ENCODE assay signal across 9 cellular contexts in genomic region chr4:4524364-4524763, GRCh38. TPM values are rescaled to one million over a fixed set of nuclear protein-coding genes. Genes with fewer than 3 reads are reported as not detected.
DNase-seq lines count a peak whose midpoint lies in the region; ATAC-seq and TF ChIP-seq lines count a peak whose summit lies in the region.
"Had no signal": no experiment of that assay in that cellular context is flagged by ENCODE, and none has a peak within 500 bp of the region (broad histone marks: within the 10 kb centered on the region; RNA-seq: fewer than 3 reads in every experiment).

No MANE protein-coding gene starts in this region.

- peaks cover 0 to 5% of the 10 kb centered on the region in 2 donors for H3K36me3 ChIP-seq in left lung

- no peak overlapping the region for H3K4me3 ChIP-seq in left lung

- no peaks in the 10 kb centered on the region for H3K9me3 ChIP-seq in left lung

- H3K27ac ChIP-seq in left lung: no peak overlapping the region

- peaks cover 15% of the 10 kb centered on the region for H3K4me1 Mint-ChIP-seq in activated CD4-positive, alpha-beta T cell treated with anti-CD3 and anti-CD28 coated beads, Interleukin-2, amount 10 ng/mL, durations not matched to agents 7 days and 5 days

- no peak for TF ChIP-seq CTCF in left lung (IDR thresholded peaks at IDR 0.05)

- no peaks in the 10 kb centered on the region for H3K27me3 Mint-ChIP-seq in activated CD4-positive, alpha-beta T cell treated with anti-CD3 and anti-CD28 coated beads, Interleukin-2, amount 10 ng/mL, durations not matched to agents 7 days and 5 days

- CTCF ChIA-PET in activated CD4-positive, alpha-beta T cell treated with anti-CD3 and anti-CD28 coated beads, Interleukin-2, amount 10 ng/mL, durations not matched to agents 7 days and 5 days (lab: Charles Lee): interaction anchor here (0.5 to 2.4 kb wide), 6 partner anchors 11 to 239 kb away, joined by 4 to 6 read pairs (median 4); partner anchors contain the start of gene STX18

- peaks cover 4 to 6% of the 10 kb centered on the region in 2 donors for H3K4me1 ChIP-seq in left lung

- no peaks in the 10 kb centered on the region for H3K9me3 Mint-ChIP-seq in activated CD4-positive, alpha-beta T cell treated with anti-CD3 and anti-CD28 coated beads, Interleukin-2, amount 10 ng/mL, durations not matched to agents 7 days and 5 days
- H3K9me3 Mint-ChIP-seq: brain had no signal

- ATAC-seq in HG03097 (IDR thresholded peaks at IDR 0.05; ENCODE audit: low FRiP score, unreplicated experiment) (peak; percentile 95), left lung (peak; percentile 31)

- POLR2A ChIA-PET in activated CD4-positive, alpha-beta T cell treated with anti-CD3 and anti-CD28 coated beads, Interleukin-2, amount 10 ng/mL, durations not matched to agents 7 days and 5 days (lab: Charles Lee): no interaction called here

- peak; percentile 15 for DNase-seq in AG08396 (ENCODE audit: low spot score)
- peak; percentile 45 for DNase-seq in GM19238 (ENCODE audit: insufficient read length, low spot score)
- peak; percentile 64 for DNase-seq in activated CD4-positive, alpha-beta T cell treated with anti-CD3 and anti-CD28 coated beads, Interleukin-2, amount 10 ng/mL, durations not matched to agents 7 days and 5 days
- DNase-seq in left lung: no peak
- no peak for DNase-seq in NCI-H774 (lab: John Stamatoyannopoulos, UW)
- no peak for DNase-seq in posterior vena cava (ENCODE audit: low spot score)
- no peak for DNase-seq in C1 segment of cervical spinal cord (lab: John Stamatoyannopoulos, UW)

- no peaks in the 10 kb centered on the region for H3K27me3 ChIP-seq in left lung

- no peak overlapping the region for H3K4me3 Mint-ChIP-seq in activated CD4-positive, alpha-beta T cell treated with anti-CD3 and anti-CD28 coated beads, Interleukin-2, amount 10 ng/mL, durations not matched to agents 7 days and 5 days
- H3K4me3 Mint-ChIP-seq: brain had no signal

- intact Hi-C loops in left lung (cut with DNase I): no loop called here
- intact Hi-C loops in posterior vena cava (cut with DNase I): no loop called here

- H3K27ac Mint-ChIP-seq in activated CD4-positive, alpha-beta T cell treated with anti-CD3 and anti-CD28 coated beads, Interleukin-2, amount 10 ng/mL, durations not matched to agents 7 days and 5 days: peak overlapping the region; percentile 58

- H3K36me3 Mint-ChIP-seq in activated CD4-positive, alpha-beta T cell treated with anti-CD3 and anti-CD28 coated beads, Interleukin-2, amount 10 ng/mL, durations not matched to agents 7 days and 5 days (ENCODE audit: low read depth): peaks cover 4% of the 10 kb centered on the region

RNA-seq across cellular contexts. Expression of gene STX18, which starts 17.5 kb away (rescaled TPM):
- 10 to 100 TPM; 25.8 to 27.9 TPM for total RNA-seq in activated CD4-positive, alpha-beta T cell treated with anti-CD3 and anti-CD28 coated beads, Interleukin-2, amount 10 ng/mL, durations not matched to agents 7 days and 5 days
- 10 to 100 TPM; 18.6 to 22.7 TPM for total RNA-seq in left lung
- total RNA-seq in posterior vena cava: 10 to 100 TPM; 18.7 to 19.5 TPM

Comparison
In these comparisons a context has a peak if more than half of its experiments do, and no peak if none do; other contexts are left out.
1. DNase-seq: peak in AG08396 (single experiment), GM19238 (single experiment) and activated CD4-positive, alpha-beta T cell treated with anti-CD3 and anti-CD28 coated beads, Interleukin-2, amount 10 ng/mL, durations not matched to agents 7 days and 5 days (single experiment); none in left lung (0 of 2), NCI-H774 (single experiment), posterior vena cava (single experiment) and C1 segment of cervical spinal cord (0 of 14).